Comparison of ENCODE assay signal across 10 cellular contexts in genomic region chr7:22672892-22673637, GRCh38. TPM values are rescaled to one million over a fixed set of nuclear protein-coding genes. Genes with fewer than 3 reads are reported as not detected.
A peak's percentile ranks its signal among the peaks of the same experiment; 100 is the strongest.
DNase-seq lines count a peak whose midpoint lies in the region; ATAC-seq and TF ChIP-seq lines count a peak whose summit lies in the region.
"Had no signal": no experiment of that assay in that cellular context is flagged by ENCODE, and none has a peak within 500 bp of the region (broad histone marks: within the 10 kb centered on the region; RNA-seq: fewer than 3 reads in every experiment).

No MANE protein-coding gene starts in this region.

- peak overlapping the region; percentile 77 for H3K27ac Mint-ChIP-seq in activated naive CD8-positive, alpha-beta T cell treated with anti-CD3 and anti-CD28 coated beads, Interleukin-2, amount 10 ng/mL, durations not matched to agents 7 days and 5 days
- H3K27ac Mint-ChIP-seq in effector memory CD8-positive, alpha-beta T cell = no peak overlapping the region

- TF ChIP-seq CTCF in GM12864 (IDR thresholded peaks at IDR 0.05; ENCODE audit: low read depth, low read length, missing control alignments) = no peak
- no peak for TF ChIP-seq CTCF in heart right ventricle (IDR thresholded peaks at IDR 0.05)

- POLR2A ChIA-PET in activated naive CD8-positive, alpha-beta T cell treated with anti-CD3 and anti-CD28 coated beads, Interleukin-2, amount 10 ng/mL, durations not matched to agents 7 days and 5 days (lab: Charles Lee) = interaction anchor here (0.8 to 1.5 kb wide), 5 partner anchors 8 to 109 kb away, joined by 3 to 9 read pairs (median 3); partner anchors contain the start of gene IL6

- WGBS in heart right ventricle, 2 donors = 59 to 76% methylated on average over 6 of the region's 6 CpGs

- no peaks in the 10 kb centered on the region for H3K9me3 ChIP-seq in heart right ventricle

- H3K9me3 Mint-ChIP-seq in activated naive CD8-positive, alpha-beta T cell treated with anti-CD3 and anti-CD28 coated beads, Interleukin-2, amount 10 ng/mL, durations not matched to agents 7 days and 5 days = peaks cover 1% of the 10 kb centered on the region
- no peaks in the 10 kb centered on the region for H3K9me3 Mint-ChIP-seq in effector memory CD8-positive, alpha-beta T cell

- no peaks in the 10 kb centered on the region for H3K27me3 ChIP-seq in heart right ventricle

- H3K4me1 Mint-ChIP-seq in activated naive CD8-positive, alpha-beta T cell treated with anti-CD3 and anti-CD28 coated beads, Interleukin-2, amount 10 ng/mL, durations not matched to agents 7 days and 5 days = peaks cover 59% of the 10 kb centered on the region
- peaks cover 4 to 10% of the 10 kb centered on the region in 2 donors for H3K4me1 Mint-ChIP-seq in effector memory CD8-positive, alpha-beta T cell (ENCODE audit: low read depth in 2 of 2)

- H3K27ac ChIP-seq in heart right ventricle = no peak overlapping the region

- H3K36me3 ChIP-seq in heart right ventricle = no peaks in the 10 kb centered on the region

- no peaks in the 10 kb centered on the region for H3K27me3 Mint-ChIP-seq in activated naive CD8-positive, alpha-beta T cell treated with anti-CD3 and anti-CD28 coated beads, Interleukin-2, amount 10 ng/mL, durations not matched to agents 7 days and 5 days
- H3K27me3 Mint-ChIP-seq in effector memory CD8-positive, alpha-beta T cell = peaks cover 9 to 11% of the 10 kb centered on the region in 2 donors
- H3K27me3 Mint-ChIP-seq: activated naive CD8-positive, alpha-beta T cell had no signal

- peak overlapping the region; percentile 34 for H3K4me3 Mint-ChIP-seq in activated naive CD8-positive, alpha-beta T cell treated with anti-CD3 and anti-CD28 coated beads, Interleukin-2, amount 10 ng/mL, durations not matched to agents 7 days and 5 days
- H3K4me3 Mint-ChIP-seq in effector memory CD8-positive, alpha-beta T cell = no peak overlapping the region
- H3K4me3 Mint-ChIP-seq: activated naive CD8-positive, alpha-beta T cell had no signal

- H3K36me3 Mint-ChIP-seq in activated naive CD8-positive, alpha-beta T cell treated with anti-CD3 and anti-CD28 coated beads, Interleukin-2, amount 10 ng/mL, durations not matched to agents 7 days and 5 days = peaks cover 18% of the 10 kb centered on the region
- peaks cover 2% of the 10 kb centered on the region for H3K36me3 Mint-ChIP-seq in effector memory CD8-positive, alpha-beta T cell (ENCODE audit: insufficient read depth)

- DNase-seq in GM12864 (ENCODE audit: low read depth) (peak; percentile 39), 8988T (no peak), dermis blood vessel endothelial cell (no peak), heart right ventricle (no peak)
- DNase-seq in activated naive CD8-positive, alpha-beta T cell treated with anti-CD3 and anti-CD28 coated beads, Interleukin-2, amount 10 ng/mL, durations not matched to agents 7 days and 5 days = no peak
- no peak for DNase-seq in effector memory CD8-positive, alpha-beta T cell
- DNase-seq: NCI-H526 had no signal

- peak; percentile 43 for ATAC-seq in GM19468 (IDR thresholded peaks at IDR 0.05; ENCODE audit: extremely low read depth, unreplicated experiment)
- peak; percentile 86 for ATAC-seq in HG03342 (IDR thresholded peaks at IDR 0.05; ENCODE audit: unreplicated experiment)
- ATAC-seq in activated naive CD8-positive, alpha-beta T cell treated with anti-CD3 and anti-CD28 coated beads, Interleukin-2, amount 10 ng/mL, durations not matched to agents 7 days and 5 days (ENCODE audit: low read depth) = peak; percentile 75
- no peak for ATAC-seq in effector memory CD8-positive, alpha-beta T cell (replicated peaks)
- ATAC-seq in heart right ventricle = no peak

- intact Hi-C loops in heart right ventricle (cut with DNase I) = no loop called here

- H3K4me3 ChIP-seq in GM12864 (ENCODE audit: low read depth, low read length) (no peak overlapping the region), heart right ventricle (no peak overlapping the region)

- H3K4me1 ChIP-seq in heart right ventricle = peaks cover 0 to 36% (median 2%) of the 10 kb centered on the region in 9 donors

RNA-seq across cellular contexts. Expression of gene IL6, which starts 53.9 kb away (rescaled TPM):
- under 1 TPM; 0.64 to 0.99 TPM for total RNA-seq in activated naive CD8-positive, alpha-beta T cell treated with anti-CD3 and anti-CD28 coated beads, Interleukin-2, amount 10 ng/mL, durations not matched to agents 7 days and 5 days
- total RNA-seq in dermis blood vessel endothelial cell (1.0 and 1.3 TPM in 2 replicates), heart right ventricle (10 to 100 TPM in 2 of 10 donors, 1 to 10 TPM in 7, under 1 TPM in 1; 0.44 to 15.5 (median 3.3) TPM)
- 1 to 10 TPM; 1.1 to 4.0 TPM for polyA plus RNA-seq in heart right ventricle

Comparison
In these comparisons a context has a peak if more than half of its experiments do, and no peak if none do; other contexts are left out.
1. ATAC-seq: peak in GM19468 (single experiment), HG03342 (single experiment) and activated naive CD8-positive, alpha-beta T cell treated with anti-CD3 and anti-CD28 coated beads, Interleukin-2, amount 10 ng/mL, durations not matched to agents 7 days and 5 days (single experiment); none in effector memory CD8-positive, alpha-beta T cell (single experiment) and heart right ventricle (0 of 8).